ENCODE assay signal across 22 cellular contexts in genomic region chr6:35065441-35065800, GRCh38.
DNase-seq lines count a peak whose midpoint lies in the region; ATAC-seq and TF ChIP-seq lines count a peak whose summit lies in the region.
"Had no signal": no experiment of that assay in that cellular context is flagged by ENCODE, and none has a peak within 500 bp of the region (broad histone marks: within the 10 kb centered on the region; RNA-seq: fewer than 3 reads in every experiment).

No MANE protein-coding gene starts in this region.

- TF ChIP-seq CTCF in gastroesophageal sphincter (IDR thresholded peaks at IDR 0.05) (no peak), right atrium auricular region (IDR thresholded peaks at IDR 0.05) (no peak), sigmoid colon (IDR thresholded peaks at IDR 0.05) (no peak)

- H3K4me1 ChIP-seq in gastroesophageal sphincter, result peaks cover 7 to 84% (median 12%) of the 10 kb centered on the region in 3 donors
- peaks cover 0 to 47% of the 10 kb centered on the region in 2 donors for H3K4me1 ChIP-seq in right atrium auricular region
- peaks cover 0 to 35% (median 22%) of the 10 kb centered on the region in 4 donors for H3K4me1 ChIP-seq in sigmoid colon
- H3K4me1 ChIP-seq: Caco-2, SJCRH30 had no signal

- H3K36me3 ChIP-seq in gastroesophageal sphincter, result peaks cover 0 to 95% of the 10 kb centered on the region in 2 donors
- H3K36me3 ChIP-seq in right atrium auricular region, result peaks cover 56% of the 10 kb centered on the region
- H3K36me3 ChIP-seq in sigmoid colon, result peaks cover 18 to 89% (median 51%) of the 10 kb centered on the region in 4 donors

- H3K4me3 ChIP-seq in gastroesophageal sphincter (no peak overlapping the region), right atrium auricular region (no peak overlapping the region), sigmoid colon (no peak overlapping the region)
- H3K4me3 ChIP-seq: BLaER1, SJCRH30 had no signal

- intact Hi-C loops in sigmoid colon (cut with DNase I), result loop anchor here (10.0 kb wide), 1 partner anchor 69 kb away; no protein-coding TSS in a partner anchor

- ATAC-seq in gastroesophageal sphincter (no peak), GM21825 (IDR thresholded peaks at IDR 0.05; ENCODE audit: unreplicated experiment) (no peak), HG03139 (IDR thresholded peaks at IDR 0.05; ENCODE audit: unreplicated experiment) (no peak), GM21360 (IDR thresholded peaks at IDR 0.05; ENCODE audit: unreplicated experiment) (no peak)

- H3K27me3 ChIP-seq in gastroesophageal sphincter (no peaks in the 10 kb centered on the region), right atrium auricular region (no peaks in the 10 kb centered on the region), sigmoid colon (no peaks in the 10 kb centered on the region)
- H3K27me3 ChIP-seq: BLaER1, SJCRH30 had no signal

- TF ChIP-seq EP300 in gastroesophageal sphincter (IDR thresholded peaks at IDR 0.05) (no peak), sigmoid colon (IDR thresholded peaks at IDR 0.05) (no peak)

- H3K27ac ChIP-seq in gastroesophageal sphincter, result peak overlapping the region; percentile 5 to 97 (median 83)
- H3K27ac ChIP-seq in right atrium auricular region, result peak overlapping the region; percentile 72 to 78
- peak overlapping the region in 3 of 4 donors; percentile 64 to 77 (median 68) for H3K27ac ChIP-seq in sigmoid colon
- H3K27ac ChIP-seq: BLaER1, KMS-11, SJCRH30 had no signal

- no peak for DNase-seq in right atrium auricular region (ENCODE audit: low spot score)
- no peak for DNase-seq in sigmoid colon
- no peak for DNase-seq in activated CD4-positive, alpha-beta T cell treated with anti-CD3 and anti-CD28 coated beads, Interleukin-2, amount 50 U/mL, for 1 hour
- DNase-seq: Caco-2; CD4-positive, alpha-beta T cell; DMS 273 treated with DMSO at 0.1 percent for 48 hours; DMS79 treated with DMSO at 0.1 percent for 48 hours; HFFc6; NCI-H1105; NCI-H146; NCI-H2029; NCI-H345; NCI-H524; NCI-H774; NK-92 treated with Interleukin-12 subunit alpha and Interleukin-12 subunit beta, amount 100 ng/mL, for 24 hours; SJCRH30 had no signal

- TF ChIP-seq POLR2A in gastroesophageal sphincter (IDR thresholded peaks at IDR 0.05) (no peak), sigmoid colon (IDR thresholded peaks at IDR 0.05) (no peak)

- no CpG with 5 or more reads among the region's 9 CpGs for WGBS in gastroesophageal sphincter (ENCODE audit: low coverage in 1 of 2), 2 donors
- WGBS in sigmoid colon, 2 donors, result 93 to 95% methylated on average over 9 of the region's 9 CpGs

- H3K9me3 ChIP-seq in gastroesophageal sphincter (no peaks in the 10 kb centered on the region), right atrium auricular region (no peaks in the 10 kb centered on the region), sigmoid colon (no peaks in the 10 kb centered on the region)
- H3K9me3 ChIP-seq: BLaER1, Caco-2, SJCRH30 had no signal
